15 cellular contexts compared by ENCODE assay signal in the genomic region with DNA sequence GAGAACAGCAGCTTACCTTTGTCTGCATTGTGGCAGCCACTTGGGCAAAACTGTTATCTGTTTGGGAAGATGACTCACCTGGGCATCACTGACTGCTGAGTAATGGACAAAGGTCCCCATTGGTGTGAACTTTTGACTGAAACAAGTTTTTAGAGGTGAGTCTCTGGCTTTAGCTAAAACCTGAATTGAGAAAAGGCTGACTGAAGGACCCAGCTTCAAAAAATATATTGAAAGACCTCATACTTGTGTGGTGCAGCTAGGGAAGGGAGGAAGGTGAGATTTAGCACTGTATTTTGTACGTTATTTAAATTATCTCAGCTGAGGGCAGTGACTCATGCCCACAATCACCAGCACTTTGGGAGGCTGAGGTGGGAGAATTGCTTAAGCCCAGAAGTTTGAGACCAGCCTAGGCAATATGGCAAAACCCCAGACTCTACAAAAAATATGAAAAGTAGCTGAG. TPM values are rescaled to one million over a fixed set of nuclear protein-coding genes. Genes with fewer than 3 reads are reported as not detected.
DNase-seq lines count a peak whose midpoint lies in the region; ATAC-seq and TF ChIP-seq lines count a peak whose summit lies in the region.
"Had no signal": no experiment of that assay in that cellular context is flagged by ENCODE, and none has a peak within 500 bp of the region (broad histone marks: within the 10 kb centered on the region; RNA-seq: fewer than 3 reads in every experiment).

No MANE protein-coding gene starts in this region.

- TF ChIP-seq RAD21 in HCT116 (IDR thresholded peaks at IDR 0.05; ENCODE audit: low read depth) = peak; percentile 14; the same call in 1 of the 2 replicates

- peak overlapping the region; percentile 61 for H3K4me2 ChIP-seq in HCT116 (ENCODE audit: low read length)
- H3K4me2 ChIP-seq: BLaER1 had no signal

- no peaks in the 10 kb centered on the region for H4K20me1 ChIP-seq in HCT116 (ENCODE audit: insufficient read depth)

- POLR2A ChIA-PET in HCT116 (lab: Charles Lee) (interaction anchor here (0.9 kb wide), 1 partner anchor 10 kb away, joined by 3 read pairs; no protein-coding TSS in a partner anchor), A673 (lab: Charles Lee; ENCODE audit: low non-redundant PET) (no interaction called here)

- TF ChIP-seq CTCF in HCT116 (IDR thresholded peaks at IDR 0.05 in 2 of 3, conservative IDR thresholded peaks at IDR 0.05 in 1 of 3; ENCODE audit: borderline replicate concordance in 1 of 3, insufficient read depth in 1 of 3, low read depth in 2 of 3, low read length in 2 of 3) (no peak), fibroblast of the aortic adventitia (IDR thresholded peaks at IDR 0.05; ENCODE audit: insufficient read depth, low read length) (no peak), GM20000 (IDR thresholded peaks at IDR 0.05; ENCODE audit: extremely low read depth, missing control alignments) (no peak), A673 (conservative IDR thresholded peaks at IDR 0.05; ENCODE audit: low read depth, low read length) (no peak)

- H3K79me2 ChIP-seq in HCT116 (ENCODE audit: insufficient read depth, low read length) = peaks cover 3% of the 10 kb centered on the region

- TF ChIP-seq POLR2A in HCT116 (IDR thresholded peaks at IDR 0.05; ENCODE audit: borderline replicate concordance, extremely low read depth, insufficient read depth, insufficient read length) = no peak

- CTCF ChIA-PET in HCT116 (lab: Charles Lee) (no interaction called here), A673 (lab: Charles Lee) (no interaction called here)

- peak; percentile 22; the same call in 1 of the 2 replicates for ATAC-seq in HCT116
- ATAC-seq: esophagus mucosa, left colon had no signal

- peaks cover 21 to 55% of the 10 kb centered on the region in 2 experiments for H3K4me1 ChIP-seq in HCT116 (ENCODE audit: control insufficient read depth in 1 of 2, insufficient read depth in 2 of 2, low read length in 2 of 2)
- H3K4me1 ChIP-seq in A673 (ENCODE audit: insufficient read depth, low read length, poor library complexity, severe bottlenecking) = peaks cover 7% of the 10 kb centered on the region

- DNase-seq in A172 (ENCODE audit: low spot score) (peak; percentile 71), HCT116 (ENCODE audit: low read depth, low spot score) (no peak), RPMI7951 (ENCODE audit: low read depth) (peak; percentile 53), fibroblast of the aortic adventitia (ENCODE audit: low read depth) (peak; percentile 40), NCI-H1105 treated with DMSO at 0.1 percent for 48 hours (lab: John Stamatoyannopoulos, UW) (no peak), GM20000 (ENCODE audit: low spot score) (no peak), hypothalamus (lab: John Stamatoyannopoulos, UW) (no peak), A673 (ENCODE audit: low spot score) (no peak)
- DNase-seq: left colon; nucleus accumbens; stimulated activated CD4-positive, alpha-beta T cell treated with anti-CD3 and anti-CD28 coated beads, Interleukin-4, amount 100 ng/mL, for 1 hour; T-helper 1 cell had no signal

- no peaks in the 10 kb centered on the region for H3K36me3 ChIP-seq in HCT116 (ENCODE audit: control insufficient read depth in 1 of 2, insufficient read depth in 2 of 2, low read length in 2 of 2)
- H3K36me3 ChIP-seq in A673 (ENCODE audit: insufficient read depth, low read length, poor library complexity, severe bottlenecking) = peaks cover 3% of the 10 kb centered on the region
- H3K36me3 ChIP-seq: BLaER1, cardiac muscle cell had no signal

- RAD21 ChIA-PET in HCT116 (lab: Charles Lee; ENCODE audit: low non-redundant PET in 1 of 2, low total read pairs in 2 of 2, uncharacterized antibody in 2 of 2, unreplicated experiment in 2 of 2) = no interaction called here

- H2AFZ ChIP-seq in HCT116 (ENCODE audit: low read depth, low read length, poor library complexity, severe bottlenecking) = peak overlapping the region; percentile 51

- no peak overlapping the region for H3K9ac ChIP-seq in HCT116 (ENCODE audit: low read length)
- H3K9ac ChIP-seq: BLaER1 had no signal

- no peaks in the 10 kb centered on the region for H3K9me3 ChIP-seq in HCT116 (ENCODE audit: control insufficient read depth in 1 of 2, insufficient read depth in 1 of 2, low read depth in 1 of 2, low read length in 2 of 2)
- no peaks in the 10 kb centered on the region for H3K9me3 ChIP-seq in A673 (ENCODE audit: low read depth, low read length, poor library complexity, severe bottlenecking)

- H3K27me3 ChIP-seq in HCT116 (ENCODE audit: insufficient read depth, low read length) (no peaks in the 10 kb centered on the region), A673 (replicated peaks; ENCODE audit: insufficient read depth, low read depth, low read length, poor library complexity) (no peaks in the 10 kb centered on the region)
- H3K27me3 ChIP-seq: BLaER1, cardiac muscle cell had no signal

- H3K9me2 ChIP-seq in HCT116 (ENCODE audit: insufficient read depth) = no peaks in the 10 kb centered on the region

- intact Hi-C loops in HCT116 (cut with micrococcal nuclease) (loop anchor here (5.0 to 10.0 kb wide), 7 partner anchors 133 to 726 kb away; no protein-coding TSS in a partner anchor), A673 (cut with micrococcal nuclease; ENCODE audit: unreplicated experiment) (loop anchor here (10.0 kb wide), 1 partner anchor 1546 kb away; no protein-coding TSS in a partner anchor)

- peak overlapping the region; percentile 19; the same call in 1 of the 2 replicates for H3K27ac ChIP-seq in HCT116 (ENCODE audit: low read depth, low read length)
- no peak overlapping the region for H3K27ac ChIP-seq in A673 (ENCODE audit: low read depth, low read length, poor library complexity, severe bottlenecking)
- H3K27ac ChIP-seq: BLaER1, cardiac muscle cell had no signal

- H3K4me3 ChIP-seq in HCT116 (replicated peaks in 1 of 2; ENCODE audit: low read depth in 1 of 2, low read length in 2 of 2) (0 out of 4 replicates have a peak overlapping the region, but pooled peaks of 1 of the 2 experiments have one; percentile 1), fibroblast of the aortic adventitia (ENCODE audit: low read depth, low read length) (no peak overlapping the region), A673 (ENCODE audit: low read depth, low read length, poor library complexity, severe bottlenecking) (no peak overlapping the region)
- H3K4me3 ChIP-seq: BLaER1, cardiac muscle cell had no signal

- no TSS peak for BruUV-seq in HCT116 (replicated peaks; lab: Mats Ljungman, UMichigan)
- no TSS peak for BruUV-seq in A673 (replicated peaks; lab: Mats Ljungman, UMichigan)

TF ChIP-seq in HCT116, 20 proteins besides CTCF, POLR2A, EP300 and RAD21 (continues in another document):
- TF ChIP-seq SRF (IDR thresholded peaks at IDR 0.05; ENCODE audit: low read depth) (peak; percentile 56; the same call in 1 of the 2 replicates), ZNF274 (IDR thresholded peaks at IDR 0.05; ENCODE audit: low read depth, low read length) (no peak), ATF3 (IDR thresholded peaks at IDR 0.05) (no peak), YY1 (IDR thresholded peaks at IDR 0.05; ENCODE audit: extremely low read depth, insufficient replicate concordance, low read depth, low read length) (peak; percentile 36), EZH2phosphoT487 (IDR thresholded peaks at IDR 0.05; ENCODE audit: borderline replicate concordance) (no peak), ZFX (IDR thresholded peaks at IDR 0.05) (no peak), FOSL1 (IDR thresholded peaks at IDR 0.05; ENCODE audit: low read depth) (peak; percentile 95), SIN3A (IDR thresholded peaks at IDR 0.05; ENCODE audit: low read depth) (no peak), SP1 (IDR thresholded peaks at IDR 0.05; ENCODE audit: low read depth) (peak; percentile 63), EZH2 (IDR thresholded peaks at IDR 0.05) (no peak), POLR2AphosphoS5 (IDR thresholded peaks at IDR 0.05; ENCODE audit: low read depth, low read length) (no peak), ELF1 (IDR thresholded peaks at IDR 0.05; ENCODE audit: borderline replicate concordance, low read depth) (no peak), JUND (IDR thresholded peaks at IDR 0.05) (peak; percentile 84), TCF7L2 (IDR thresholded peaks at IDR 0.05; ENCODE audit: borderline replicate concordance, extremely low read depth, insufficient read depth, insufficient read length) (no peak), CBX3 (IDR thresholded peaks at IDR 0.05; ENCODE audit: low read depth) (peak; percentile 76; the same call in 1 of the 2 replicates)
- TF ChIP-seq, protein P1, sequence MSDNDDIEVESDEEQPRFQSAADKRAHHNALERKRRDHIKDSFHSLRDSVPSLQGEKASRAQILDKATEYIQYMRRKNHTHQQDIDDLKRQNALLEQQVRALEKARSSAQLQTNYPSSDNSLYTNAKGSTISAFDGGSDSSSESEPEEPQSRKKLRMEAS (IDR thresholded peaks at IDR 0.05) = peak; percentile 24; the same call in 1 of the 2 replicates

RNA-seq across cellular contexts. Expression of gene CITED2, which starts 4.5 kb away (rescaled TPM):
- 140 and 169 TPM in 2 replicates for total RNA-seq in A172 (2014; rRNA removed; shearing (Covaris generic))
- total RNA-seq in HCT116 (2021; ENCODE audit: unreplicated experiment) = 46.1 TPM
- polyA plus RNA-seq in HCT116 (2012) = 37.8 and 65.9 TPM in 2 replicates
- total RNA-seq in RPMI7951 (2014; rRNA removed; shearing (Covaris generic)) = 40.0 and 47.6 TPM in 2 replicates
- total RNA-seq in fibroblast of the aortic adventitia (ENCODE audit: low replicate concordance) = 44.6 and 126 TPM in 2 replicates
- 365 and 437 TPM in 2 replicates for total RNA-seq in A673 (2021)

Comparison
In these comparisons a context has a peak if more than half of its experiments do, and no peak if none do; other contexts are left out.
1. DNase-seq: peak in A172 (single experiment), RPMI7951 (single experiment) and fibroblast of the aortic adventitia (single experiment); none in HCT116 (single experiment), NCI-H1105 treated with DMSO at 0.1 percent for 48 hours (single experiment), GM20000 (single experiment), hypothalamus (0 of 51) and A673 (single experiment).